9 cellular contexts compared by ENCODE assay signal in genomic region chr14:68686212-68686478, GRCh38.
A peak's percentile ranks its signal among the peaks of the same experiment; 100 is the strongest.
DNase-seq lines count a peak whose midpoint lies in the region; ATAC-seq lines count a peak whose summit lies in the region.
"Had no signal": no experiment of that assay in that cellular context is flagged by ENCODE, and none has a peak within 500 bp of the region (broad histone marks: within the 10 kb centered on the region; RNA-seq: fewer than 3 reads in every experiment).

No MANE protein-coding gene starts in this region.

- H3K27ac Mint-ChIP-seq in stimulated activated naive CD8-positive, alpha-beta T cell treated with anti-CD3 and anti-CD28 coated beads, Interleukin-15, Interleukin-2, amounts not matched to agents 100 ng/mL and 50 ng/mL, for 24 hours, result peak overlapping the region; percentile 89
- H3K27ac Mint-ChIP-seq in stimulated activated naive CD8-positive, alpha-beta T cell treated with anti-CD3 and anti-CD28 coated beads, Interleukin-15, amount 100 ng/mL, for 72 hours, result peak overlapping the region in 1 of 2 donors; percentile 94
- H3K27ac Mint-ChIP-seq in activated naive CD8-positive, alpha-beta T cell treated with anti-CD3 and anti-CD28 coated beads, Interleukin-2, amount 50 U/mL, for 24 hours, result peak overlapping the region; percentile 83
- H3K27ac Mint-ChIP-seq in naive thymus-derived CD8-positive, alpha-beta T cell, result peak overlapping the region; percentile 93 to 98 (median 96)

- H3K9me3 Mint-ChIP-seq in stimulated activated naive CD8-positive, alpha-beta T cell treated with anti-CD3 and anti-CD28 coated beads, Interleukin-15, Interleukin-2, amounts not matched to agents 100 ng/mL and 50 ng/mL, for 24 hours, result no peaks in the 10 kb centered on the region
- no peaks in the 10 kb centered on the region for H3K9me3 Mint-ChIP-seq in stimulated activated naive CD8-positive, alpha-beta T cell treated with anti-CD3 and anti-CD28 coated beads, Interleukin-15, amount 100 ng/mL, for 72 hours
- H3K9me3 Mint-ChIP-seq in activated naive CD8-positive, alpha-beta T cell treated with anti-CD3 and anti-CD28 coated beads, Interleukin-2, amount 50 U/mL, for 24 hours, result no peaks in the 10 kb centered on the region
- no peaks in the 10 kb centered on the region for H3K9me3 Mint-ChIP-seq in naive thymus-derived CD8-positive, alpha-beta T cell

- in situ Hi-C loops in KBM-7 (cut with MboI; ENCODE audit: low pct_unique_long_range_greater_than_20kb, low sequenced_read_pairs), result no loop called here

- no peaks in the 10 kb centered on the region for H3K27me3 Mint-ChIP-seq in stimulated activated naive CD8-positive, alpha-beta T cell treated with anti-CD3 and anti-CD28 coated beads, Interleukin-15, Interleukin-2, amounts not matched to agents 100 ng/mL and 50 ng/mL, for 24 hours
- H3K27me3 Mint-ChIP-seq in stimulated activated naive CD8-positive, alpha-beta T cell treated with anti-CD3 and anti-CD28 coated beads, Interleukin-15, amount 100 ng/mL, for 72 hours, result no peaks in the 10 kb centered on the region
- H3K27me3 Mint-ChIP-seq in activated naive CD8-positive, alpha-beta T cell treated with anti-CD3 and anti-CD28 coated beads, Interleukin-2, amount 50 U/mL, for 24 hours, result no peaks in the 10 kb centered on the region
- no peaks in the 10 kb centered on the region for H3K27me3 Mint-ChIP-seq in naive thymus-derived CD8-positive, alpha-beta T cell

- POLR2A ChIA-PET in naive thymus-derived CD8-positive, alpha-beta T cell (lab: Charles Lee), result interaction anchor here (0.8 to 4.8 kb wide), 14 partner anchors 8 to 403 kb away, joined by 3 to 94 read pairs (median 7); partner anchors contain the start of gene ZFP36L1

- H3K4me3 Mint-ChIP-seq in stimulated activated naive CD8-positive, alpha-beta T cell treated with anti-CD3 and anti-CD28 coated beads, Interleukin-15, Interleukin-2, amounts not matched to agents 100 ng/mL and 50 ng/mL, for 24 hours, result no peak overlapping the region
- H3K4me3 Mint-ChIP-seq in stimulated activated naive CD8-positive, alpha-beta T cell treated with anti-CD3 and anti-CD28 coated beads, Interleukin-15, amount 100 ng/mL, for 72 hours, result peak overlapping the region in 1 of 2 donors; percentile 68
- H3K4me3 Mint-ChIP-seq in activated naive CD8-positive, alpha-beta T cell treated with anti-CD3 and anti-CD28 coated beads, Interleukin-2, amount 50 U/mL, for 24 hours, result peak overlapping the region; percentile 48
- peak overlapping the region in 4 of 10 donors; percentile 32 to 72 (median 61) for H3K4me3 Mint-ChIP-seq in naive thymus-derived CD8-positive, alpha-beta T cell

- no peaks in the 10 kb centered on the region for H3K36me3 Mint-ChIP-seq in stimulated activated naive CD8-positive, alpha-beta T cell treated with anti-CD3 and anti-CD28 coated beads, Interleukin-15, Interleukin-2, amounts not matched to agents 100 ng/mL and 50 ng/mL, for 24 hours (ENCODE audit: low read depth)
- no peaks in the 10 kb centered on the region for H3K36me3 Mint-ChIP-seq in activated naive CD8-positive, alpha-beta T cell treated with anti-CD3 and anti-CD28 coated beads, Interleukin-2, amount 50 U/mL, for 24 hours (ENCODE audit: low read depth)
- H3K36me3 Mint-ChIP-seq in naive thymus-derived CD8-positive, alpha-beta T cell, result no peaks in the 10 kb centered on the region

- DNase-seq in stimulated activated naive CD8-positive, alpha-beta T cell treated with anti-CD3 and anti-CD28 coated beads, Interleukin-15, amount 100 ng/mL, for 72 hours, result no peak
- no peak for DNase-seq in activated naive CD8-positive, alpha-beta T cell treated with anti-CD3 and anti-CD28 coated beads, Interleukin-2, amount 50 U/mL, for 24 hours
- no peak for DNase-seq in naive thymus-derived CD8-positive, alpha-beta T cell
- no peak for DNase-seq in NCI-H345 (lab: John Stamatoyannopoulos, UW)
- no peak for DNase-seq in KBM-7
- DNase-seq: SIG-M5 had no signal

- no peak for ATAC-seq in stimulated activated naive CD8-positive, alpha-beta T cell treated with anti-CD3 and anti-CD28 coated beads, Interleukin-15, amount 100 ng/mL, for 72 hours
- ATAC-seq in activated naive CD8-positive, alpha-beta T cell treated with anti-CD3 and anti-CD28 coated beads, Interleukin-2, amount 50 U/mL, for 24 hours, result no peak
- ATAC-seq in naive thymus-derived CD8-positive, alpha-beta T cell, result no peak
- ATAC-seq in HG03457 (IDR thresholded peaks at IDR 0.05; ENCODE audit: unreplicated experiment), result no peak
- no peak for ATAC-seq in esophagus mucosa

- H3K4me1 Mint-ChIP-seq in stimulated activated naive CD8-positive, alpha-beta T cell treated with anti-CD3 and anti-CD28 coated beads, Interleukin-15, Interleukin-2, amounts not matched to agents 100 ng/mL and 50 ng/mL, for 24 hours (ENCODE audit: low read depth), result peaks cover 64% of the 10 kb centered on the region
- peaks cover 53% of the 10 kb centered on the region for H3K4me1 Mint-ChIP-seq in stimulated activated naive CD8-positive, alpha-beta T cell treated with anti-CD3 and anti-CD28 coated beads, Interleukin-15, amount 100 ng/mL, for 72 hours
- H3K4me1 Mint-ChIP-seq in activated naive CD8-positive, alpha-beta T cell treated with anti-CD3 and anti-CD28 coated beads, Interleukin-2, amount 50 U/mL, for 24 hours, result peaks cover 57% of the 10 kb centered on the region
- H3K4me1 Mint-ChIP-seq in naive thymus-derived CD8-positive, alpha-beta T cell, result peaks cover 34 to 77% (median 67%) of the 10 kb centered on the region in 4 donors
